In genomic region chr1:178819123-178819522, GRCh38 we compare ENCODE assay signal across 2 cellular contexts.
TF ChIP-seq lines count a peak whose summit lies in the region.

No MANE protein-coding gene starts in this region.

TF ChIP-seq in HEK293, 187 proteins besides CTCF, POLR2A, EP300 and RAD21:
- TF ChIP-seq SP2 (tag by site-specific recombination; IDR thresholded peaks at IDR 0.05): no peak
- TF ChIP-seq ZNF214 (tag by site-specific recombination; IDR thresholded peaks at IDR 0.05; ENCODE audit: borderline replicate concordance): no peak
- TF ChIP-seq ZFP69B (tag by site-specific recombination; IDR thresholded peaks at IDR 0.05): no peak
- peak; percentile 31 for TF ChIP-seq SETDB1 (IDR thresholded peaks at IDR 0.05; ENCODE audit: insufficient read length, low read length)

TF ChIP-seq in K562, 482 proteins besides CTCF, POLR2A, EP300 and RAD21:
- TF ChIP-seq JUND (IDR thresholded peaks at IDR 0.05; ENCODE audit: borderline replicate concordance, low read depth, low read length): no peak
- 0 out of 3 replicates have a peak, but pooled peaks have one; percentile 15 for TF ChIP-seq JUND (tag; IDR thresholded peaks at IDR 0.05; ENCODE audit: borderline replicate concordance, low read depth, low read length)
- no peak for TF ChIP-seq ZC3H8 (IDR thresholded peaks at IDR 0.05)
- TF ChIP-seq ZNF133 (CRISPR knock-in tag; IDR thresholded peaks at IDR 0.05): no peak
- no peak for TF ChIP-seq CSDE1 (IDR thresholded peaks at IDR 0.05)
- TF ChIP-seq ZNF197 (CRISPR knock-in tag; IDR thresholded peaks at IDR 0.05; ENCODE audit: low read depth): no peak
